Comparison of ENCODE assay signal across 9 cellular contexts in genomic region chr15:59138243-59138642, GRCh38. TPM values are rescaled to one million over a fixed set of nuclear protein-coding genes. Genes with fewer than 3 reads are reported as not detected.
DNase-seq lines count a peak whose midpoint lies in the region; ATAC-seq and TF ChIP-seq lines count a peak whose summit lies in the region.
"Had no signal": no experiment of that assay in that cellular context is flagged by ENCODE, and none has a peak within 500 bp of the region (broad histone marks: within the 10 kb centered on the region; RNA-seq: fewer than 3 reads in every experiment).

No MANE protein-coding gene starts in this region.

- H3K27me3 Mint-ChIP-seq in activated B cell treated with CpG ODN at 0.5 μM for 24 hours, result no peaks in the 10 kb centered on the region

- no peak overlapping the region for H2AFZ ChIP-seq in KMS-11 (ENCODE audit: low read depth)

- no peak overlapping the region for H4K8ac ChIP-seq in mesendoderm (ENCODE audit: low read depth, low read length)

- H3K18ac ChIP-seq in mesendoderm (ENCODE audit: low read length), result no peak overlapping the region

- H3K9ac ChIP-seq in KMS-11 (no peak overlapping the region), mesendoderm (ENCODE audit: low read length) (no peak overlapping the region)

- H3K4me2 ChIP-seq in KMS-11, result no peak overlapping the region
- no peak overlapping the region for H3K4me2 ChIP-seq in mesendoderm (ENCODE audit: low read length)

- H3K23ac ChIP-seq in mesendoderm (ENCODE audit: low read length), result no peak overlapping the region

- H3K79me2 ChIP-seq in KMS-11 (ENCODE audit: insufficient read depth, low read depth), result no peaks in the 10 kb centered on the region
- no peaks in the 10 kb centered on the region for H3K79me2 ChIP-seq in mesendoderm (ENCODE audit: control insufficient read depth, insufficient read depth, low read length)

- intact Hi-C loops in activated B cell treated with CpG ODN at 0.5 μM for 24 hours (cut with micrococcal nuclease), result loop anchor here (1.0 kb wide), 3 partner anchors 158 to 391 kb away; no protein-coding TSS in a partner anchor
- intact Hi-C loops in testis (cut with DNase I; ENCODE audit: low total_unique reads), result no loop called here

- TF ChIP-seq CTCF in KMS-11 (conservative IDR thresholded peaks at IDR 0.05; ENCODE audit: low read depth, low read length) (peak; percentile 75), activated B cell treated with CpG ODN at 0.5 μM for 24 hours (IDR thresholded peaks at IDR 0.05) (no peak), choroid plexus epithelial cell (conservative IDR thresholded peaks at IDR 0.05; ENCODE audit: low read depth, low read length) (peak; percentile 77), testis (IDR thresholded peaks at IDR 0.05) (peak in 2 of 3 experiments; percentile 18 to 38)

- H2BK15ac ChIP-seq in mesendoderm (replicated peaks; ENCODE audit: low read depth), result no peak overlapping the region

- no peak overlapping the region for H2BK120ac ChIP-seq in mesendoderm (ENCODE audit: low read depth, low read length)

- WGBS in mesendoderm (ENCODE audit: extremely low coverage, insufficient coverage, low lambda C conversion rate), result no CpG with 5 or more reads among the region's 7 CpGs
- WGBS in testis, 2 donors, result 78 to 100% methylated on average over 2 to 7 of the region's 7 CpGs

- H3K9me3 Mint-ChIP-seq in activated B cell treated with CpG ODN at 0.5 μM for 24 hours, result no peaks in the 10 kb centered on the region

- ATAC-seq in GM18502 (IDR thresholded peaks at IDR 0.05; ENCODE audit: poor library complexity, unreplicated experiment) (peak; percentile 65), activated B cell treated with CpG ODN at 0.5 μM for 24 hours (ENCODE audit: low read depth) (peak; percentile 96)

- H3K4me3 Mint-ChIP-seq in activated B cell treated with CpG ODN at 0.5 μM for 24 hours, result no peak overlapping the region

- H3K36me3 ChIP-seq in KMS-11 (ENCODE audit: insufficient read depth), result no peaks in the 10 kb centered on the region
- H3K36me3 ChIP-seq in mesendoderm (ENCODE audit: control insufficient read depth, insufficient read depth, low read length), result peaks cover 6% of the 10 kb centered on the region
- no peaks in the 10 kb centered on the region for H3K36me3 ChIP-seq in testis (ENCODE audit: low read depth, missing control alignments)

- H3K9me3 ChIP-seq in testis, result no peaks in the 10 kb centered on the region

- H3K27ac Mint-ChIP-seq in activated B cell treated with CpG ODN at 0.5 μM for 24 hours, result peak overlapping the region; percentile 13

- CTCF ChIA-PET in activated B cell treated with CpG ODN at 0.5 μM for 24 hours (lab: Charles Lee), result interaction anchor here (0.6 to 1.7 kb wide), 10 partner anchors 9 to 390 kb away, joined by 3 to 13 read pairs (median 5); partner anchors contain the start of gene RNF111

- peaks cover 10% of the 10 kb centered on the region for H3K4me1 Mint-ChIP-seq in activated B cell treated with CpG ODN at 0.5 μM for 24 hours

- TF ChIP-seq POLR2A in testis (IDR thresholded peaks at IDR 0.05), result no peak

- no peak overlapping the region for H2BK5ac ChIP-seq in mesendoderm (ENCODE audit: low read length)

- H3K4me1 ChIP-seq in KMS-11 (ENCODE audit: low read depth, poor library complexity, severe bottlenecking), result peaks cover 23% of the 10 kb centered on the region
- H3K4me1 ChIP-seq in mesendoderm (ENCODE audit: control insufficient read depth, low read depth, low read length), result no peaks in the 10 kb centered on the region
- no peaks in the 10 kb centered on the region for H3K4me1 ChIP-seq in testis

- DNase-seq in A172 (ENCODE audit: low spot score) (peak; percentile 26), activated B cell treated with CpG ODN at 0.5 μM for 24 hours (peak; percentile 51), choroid plexus epithelial cell (ENCODE audit: low read depth) (peak; percentile 61), mesendoderm (peak; percentile 85), testis (peak; percentile 64), midbrain (lab: John Stamatoyannopoulos, UW) (no peak)

- no peak overlapping the region for H3K4ac ChIP-seq in mesendoderm (ENCODE audit: low read depth, low read length)

- POLR2A ChIA-PET in activated B cell treated with CpG ODN at 0.5 μM for 24 hours (lab: Charles Lee), result interaction anchor here (0.6 to 1.9 kb wide), 2 partner anchors 158 to 292 kb away, joined by 7 to 8 read pairs; no protein-coding TSS in a partner anchor

- no peak overlapping the region for H2AK5ac ChIP-seq in mesendoderm (ENCODE audit: low read length)

- peaks cover 55% of the 10 kb centered on the region for H3K36me3 Mint-ChIP-seq in activated B cell treated with CpG ODN at 0.5 μM for 24 hours (ENCODE audit: low read depth)

- no peak overlapping the region for H3K27ac ChIP-seq in KMS-11
- no peak overlapping the region for H3K27ac ChIP-seq in mesendoderm (ENCODE audit: low read depth, low read length)
- H3K27ac ChIP-seq in testis, result no peak overlapping the region
- H3K27ac ChIP-seq: skin epidermis had no signal

- H4K5ac ChIP-seq in mesendoderm (ENCODE audit: low read length), result no peak overlapping the region

- H4K20me1 ChIP-seq in KMS-11 (ENCODE audit: insufficient read depth), result no peaks in the 10 kb centered on the region

- H3K4me3 ChIP-seq in KMS-11 (IDR thresholded peaks at IDR 0.05; ENCODE audit: insufficient read depth, low read depth, low read length), result no peak overlapping the region
- no peak overlapping the region for H3K4me3 ChIP-seq in choroid plexus epithelial cell (ENCODE audit: low read depth, low read length)
- H3K4me3 ChIP-seq in mesendoderm (ENCODE audit: low read length), result no peak overlapping the region
- H3K4me3 ChIP-seq in testis, result no peak overlapping the region
- H3K4me3 ChIP-seq: skin epidermis had no signal

- H3K56ac ChIP-seq in mesendoderm (ENCODE audit: low read length), result no peak overlapping the region

- H3K79me1 ChIP-seq in mesendoderm (ENCODE audit: low read length), result no peaks in the 10 kb centered on the region

- H3K27me3 ChIP-seq in KMS-11 (ENCODE audit: insufficient read depth, low read depth) (no peaks in the 10 kb centered on the region), mesendoderm (ENCODE audit: insufficient read depth, low read length, poor library complexity) (no peaks in the 10 kb centered on the region), testis (no peaks in the 10 kb centered on the region)

RNA-seq across cellular contexts. Expression of gene CCNB2, which starts 33.3 kb away (rescaled TPM):
- total RNA-seq in A172 (2014; rRNA removed; shearing (Covaris generic)), result 118 and 147 TPM in 2 replicates
- total RNA-seq in activated B cell treated with CpG ODN at 0.5 μM for 24 hours (0.82 and 0.88 TPM in 2 replicates), testis (10 to 100 TPM; 47.2 to 54.2 TPM)
- 94.7 TPM for polyA plus RNA-seq in mesendoderm (2013, experiment 1 of 2)
- 91.2 TPM for polyA plus RNA-seq in mesendoderm (2013, experiment 2 of 2)
- polyA plus RNA-seq in testis (ENCODE audit: insufficient read depth, low read depth, low replicate concordance), result 179 TPM

Comparison
In these comparisons a context has a peak if more than half of its experiments do, and no peak if none do; other contexts are left out.
1. RNA of gene CCNB2, which starts 33.3 kb away (total RNA-seq): 118 to 147 TPM in A172 and 47.2 to 54.2 TPM in testis; 0.82 to 0.88 TPM in activated B cell treated with CpG ODN at 0.5 μM for 24 hours; every median in the first group is over 10 times any median in the second.